8 cellular contexts compared by ENCODE assay signal in genomic region chr11:102268083-102268984, GRCh38. TPM values are rescaled to one million over a fixed set of nuclear protein-coding genes. Genes with fewer than 3 reads are reported as not detected.
A peak's percentile ranks its signal among the peaks of the same experiment; 100 is the strongest.
DNase-seq lines count a peak whose midpoint lies in the region; ATAC-seq lines count a peak whose summit lies in the region.

No MANE protein-coding gene starts in this region.

- H4K5ac ChIP-seq in mesendoderm (ENCODE audit: low read length), result no peak overlapping the region

- H2BK120ac ChIP-seq in mesendoderm (ENCODE audit: low read depth, low read length), result no peak overlapping the region

- ATAC-seq in GM18867 (IDR thresholded peaks at IDR 0.05; ENCODE audit: unreplicated experiment) (peak; percentile 99), HG03066 (IDR thresholded peaks at IDR 0.05; ENCODE audit: low read depth, unreplicated experiment) (peak; percentile 86)

- H3K23ac ChIP-seq in mesendoderm (ENCODE audit: low read length), result no peak overlapping the region

- H3K36me3 ChIP-seq in mesendoderm (ENCODE audit: control insufficient read depth, insufficient read depth, low read length), result no peaks in the 10 kb centered on the region

- peak overlapping the region; percentile 70 for H3K56ac ChIP-seq in mesendoderm (ENCODE audit: low read length)

- H3K4ac ChIP-seq in mesendoderm (ENCODE audit: low read depth, low read length), result no peak overlapping the region

- H4K8ac ChIP-seq in mesendoderm (ENCODE audit: low read depth, low read length), result no peak overlapping the region

- peak; percentile 57 for DNase-seq in NCI-H2196 (lab: John Stamatoyannopoulos, UW; ENCODE audit: unreplicated experiment)
- DNase-seq in activated CD4-positive, alpha-beta T cell treated with anti-CD3 and anti-CD28 coated beads, Interleukin-2, amount 50 U/mL, for 4 hours, result peak; percentile 75 to 77
- peak; percentile 75 for DNase-seq in effector CD4-positive, alpha-beta T cell
- DNase-seq in mesendoderm, result peak; percentile 95
- peak; percentile 25 to 55 for DNase-seq in stimulated activated CD8-positive, alpha-beta memory T cell treated with anti-CD3 and anti-CD28 coated beads, Interleukin-4, amount 100 ng/mL, for 1 hour (ENCODE audit: low read depth in 2 of 2, low spot score in 1 of 2)
- no peak for DNase-seq in NCI-H510A treated with DMSO at 0.1 percent for 48 hours (lab: John Stamatoyannopoulos, UW)

- no peaks in the 10 kb centered on the region for H3K27me3 ChIP-seq in mesendoderm (ENCODE audit: insufficient read depth, low read length, poor library complexity)

- H2AK5ac ChIP-seq in mesendoderm (ENCODE audit: low read length), result no peak overlapping the region

- H3K4me1 ChIP-seq in mesendoderm (ENCODE audit: control insufficient read depth, low read depth, low read length), result no peaks in the 10 kb centered on the region

- no peaks in the 10 kb centered on the region for H3K79me2 ChIP-seq in mesendoderm (ENCODE audit: control insufficient read depth, insufficient read depth, low read length)

- H2BK15ac ChIP-seq in mesendoderm (replicated peaks; ENCODE audit: low read depth), result no peak overlapping the region

- H3K4me3 ChIP-seq in mesendoderm (ENCODE audit: low read length), result peak overlapping the region; percentile 28

- H3K18ac ChIP-seq in mesendoderm (ENCODE audit: low read length), result no peak overlapping the region

- H3K4me2 ChIP-seq in mesendoderm (ENCODE audit: low read length), result peak overlapping the region; percentile 76

- no peak overlapping the region for H3K27ac ChIP-seq in mesendoderm (ENCODE audit: low read depth, low read length)

- no peaks in the 10 kb centered on the region for H3K79me1 ChIP-seq in mesendoderm (ENCODE audit: low read length)

- WGBS in mesendoderm (ENCODE audit: extremely low coverage, insufficient coverage, low lambda C conversion rate), result no CpG with 5 or more reads among the region's 39 CpGs

- H2BK5ac ChIP-seq in mesendoderm (ENCODE audit: low read length), result no peak overlapping the region

- H3K9ac ChIP-seq in mesendoderm (ENCODE audit: low read length), result peak overlapping the region; percentile 35

RNA-seq across cellular contexts. Expression of gene BIRC3, which starts 49.0 kb away (rescaled TPM):
- polyA plus RNA-seq in mesendoderm (2013, experiment 1 of 2), result 0.06 TPM
- polyA plus RNA-seq in mesendoderm (2013, experiment 2 of 2), result 0.06 TPM
